In genomic region chr3:156725706-156726105, GRCh38 we compare ENCODE assay signal across 19 cellular contexts. TPM values are rescaled to one million over a fixed set of nuclear protein-coding genes. Genes with fewer than 3 reads are reported as not detected.
DNase-seq lines count a peak whose midpoint lies in the region; ATAC-seq, FAIRE-seq and TF ChIP-seq lines count a peak whose summit lies in the region.
"Had no signal": no experiment of that assay in that cellular context is flagged by ENCODE, and none has a peak within 500 bp of the region (broad histone marks: within the 10 kb centered on the region; RNA-seq: fewer than 3 reads in every experiment).

No MANE protein-coding gene starts in this region.

- WGBS in GM23248 (ENCODE audit: low coverage in 1 of 2, low lambda C conversion rate in 2 of 2, missing lambda C conversion rate in 2 of 2), 2 experiments, result 58% methylated on average over 5 of the region's 5 CpGs
- WGBS in tibial nerve, 2 donors, result 64 to 71% methylated on average over 5 of the region's 5 CpGs

- ATAC-seq in mucosa of descending colon (peak; percentile 97), GM18505 (IDR thresholded peaks at IDR 0.05; ENCODE audit: unreplicated experiment) (no peak), Right ventricle myocardium superior (ENCODE audit: poor library complexity) (no peak)
- ATAC-seq: activated T-cell treated with anti-CD3 and anti-CD28 coated beads, Interleukin-2, amount 50 U/mL, for 72 hours; CD8-positive, alpha-beta T cell; gastroesophageal sphincter; left ventricle myocardium superior had no signal

- peaks cover 34% of the 10 kb centered on the region for H3K36me3 ChIP-seq in GM23248 (ENCODE audit: low read depth)
- no peaks in the 10 kb centered on the region for H3K36me3 ChIP-seq in mucosa of descending colon (ENCODE audit: low read depth)
- H3K36me3 ChIP-seq in tibial nerve, result no peaks in the 10 kb centered on the region
- H3K36me3 ChIP-seq: gastroesophageal sphincter had no signal

- H3K27me3 ChIP-seq in GM23248 (replicated peaks; ENCODE audit: insufficient read depth) (no peaks in the 10 kb centered on the region), tibial nerve (no peaks in the 10 kb centered on the region)
- H3K27me3 ChIP-seq: gastroesophageal sphincter had no signal

- TF ChIP-seq POLR2A in GM18505 (IDR thresholded peaks at IDR 0.05; ENCODE audit: borderline replicate concordance, extremely low read depth, insufficient read depth, insufficient read length) (no peak), tibial nerve (IDR thresholded peaks at IDR 0.05) (no peak)

- H3K79me2 ChIP-seq in GM23248 (ENCODE audit: insufficient read depth), result no peaks in the 10 kb centered on the region
- H3K79me2 ChIP-seq: parathyroid adenoma had no signal

- no peak for FAIRE-seq in HTR-8/SVneo (lab: Jason Lieb, UNC)
- FAIRE-seq: H54 had no signal

- TF ChIP-seq EP300 in tibial nerve (IDR thresholded peaks at IDR 0.05), result no peak

- H4K20me1 ChIP-seq in GM23248 (ENCODE audit: insufficient read depth), result no peaks in the 10 kb centered on the region

- H3K4me3 ChIP-seq in GM23248, result no peak overlapping the region
- no peak overlapping the region for H3K4me3 ChIP-seq in mucosa of descending colon
- no peak overlapping the region for H3K4me3 ChIP-seq in tibial nerve
- H3K4me3 ChIP-seq: gastroesophageal sphincter had no signal

- H3K9me2 ChIP-seq in GM23248 (ENCODE audit: insufficient read depth), result no peaks in the 10 kb centered on the region

- intact Hi-C loops in mucosa of descending colon (cut with DNase I, micrococcal nuclease), result no loop called here
- intact Hi-C loops in Right ventricle myocardium superior (cut with DNase I), result no loop called here

- H3K27ac ChIP-seq in GM23248, result peak overlapping the region; percentile 17; the same call in 1 of the 2 replicates
- H3K27ac ChIP-seq in tibial nerve, result no peak overlapping the region
- H3K27ac ChIP-seq: gastroesophageal sphincter, parathyroid adenoma had no signal

- H3F3A ChIP-seq in GM23248 (ENCODE audit: insufficient read depth), result peaks cover 91% of the 10 kb centered on the region

- H3K4me1 ChIP-seq in GM23248 (ENCODE audit: insufficient read depth) (peaks cover 23% of the 10 kb centered on the region; the same call in 1 of the 2 replicates), mucosa of descending colon (ENCODE audit: low read depth) (peaks cover 3% of the 10 kb centered on the region), tibial nerve (no peaks in the 10 kb centered on the region)
- H3K4me1 ChIP-seq: gastroesophageal sphincter had no signal

- in situ Hi-C loops in GM23248 (cut with MboI), result no loop called here

- TF ChIP-seq CTCF in mucosa of descending colon (IDR thresholded peaks at IDR 0.05), result no peak
- TF ChIP-seq CTCF in tibial nerve (IDR thresholded peaks at IDR 0.05), result no peak

- DNase-seq in GM23248 (no peak), NCI-H146 (lab: John Stamatoyannopoulos, UW) (peak; percentile 68), SW480 (ENCODE audit: low spot score) (peak; percentile 59), mucosa of descending colon (peak in 1 of 3 donors; percentile 78), HTR-8/SVneo (ENCODE audit: insufficient read length, low spot score) (no peak), tibial nerve (ENCODE audit: low spot score in 2 of 2) (no peak), Right ventricle myocardium superior (no peak)
- DNase-seq: activated B cell treated with CpG ODN at 0.5 μM for 24 hours; activated naive CD8-positive, alpha-beta T cell treated with anti-CD3 and anti-CD28 coated beads for 36 hours; activated T-cell treated with anti-CD3 and anti-CD28 coated beads, Interleukin-2, amount 50 U/mL, for 72 hours; CD8-positive, alpha-beta T cell; IMR-90; left ventricle myocardium superior; SHP77 treated with DMSO at 0.1 percent for 48 hours; stimulated activated CD4-positive, alpha-beta T cell treated with anti-CD3 and anti-CD28 coated beads, Interleukin-2, amount 100 ng/mL, for 48 hours had no signal

- no peak overlapping the region for H3K4me2 ChIP-seq in GM23248 (ENCODE audit: unreplicated experiment)

- no peak overlapping the region for H2AFZ ChIP-seq in GM23248
- H2AFZ ChIP-seq: parathyroid adenoma had no signal

- H3K9me3 ChIP-seq in GM23248 (ENCODE audit: low read depth) (no peaks in the 10 kb centered on the region), mucosa of descending colon (no peaks in the 10 kb centered on the region), tibial nerve (no peaks in the 10 kb centered on the region)
- H3K9me3 ChIP-seq: gastroesophageal sphincter had no signal

- H3K9ac ChIP-seq in GM23248, result no peak overlapping the region
- H3K9ac ChIP-seq: parathyroid adenoma had no signal

RNA-seq across cellular contexts. Expression of gene TIPARP, which starts 51.3 kb away (rescaled TPM):
- total RNA-seq in GM23248 (2014; rRNA removed; shearing (Covaris generic)), result 89.5 and 103 TPM in 2 replicates
- polyA plus RNA-seq in GM23248 (2016; fragmentation: Nextera tagmentation; extraction: Ambion mirVana), result 35.1 and 39.7 TPM in 2 replicates
- total RNA-seq in mucosa of descending colon (10 to 100 TPM; 26.4 to 28.6 (median 26.7) TPM), tibial nerve (100 to 1,000 TPM in 1 of 4 donors, 10 to 100 TPM in 3; 41.7 to 115 (median 65.3) TPM), Right ventricle myocardium superior (31.6 TPM)

Comparison
In these comparisons a context has a peak if more than half of its experiments do, and no peak if none do; other contexts are left out.
1. DNase-seq: peak in NCI-H146 (single experiment) and SW480 (single experiment); none in GM23248 (single experiment), HTR-8/SVneo (single experiment), tibial nerve (0 of 2) and Right ventricle myocardium superior (single experiment).